Comparison of ENCODE assay signal across 1 cellular context in genomic region chr9:128689293-128689770, GRCh38.
A peak's percentile ranks its signal among the peaks of the same experiment; 100 is the strongest.
TF ChIP-seq lines count a peak whose summit lies in the region.

No MANE protein-coding gene starts in this region.

TF ChIP-seq in K562, 482 proteins besides CTCF, POLR2A, EP300 and RAD21 (continued from another document and continues in another):
- TF ChIP-seq THAP7 (CRISPR knock-in tag; IDR thresholded peaks at IDR 0.05) (0 out of 2 replicates have a peak, but pooled peaks have one; percentile 59), KDM4B (IDR thresholded peaks at IDR 0.05; ENCODE audit: borderline replicate concordance in 2 of 2, low read depth in 1 of 2) (0 out of 4 replicates have a peak, but pooled peaks of 1 of the 2 experiments have one; percentile 60), BCLAF1 (IDR thresholded peaks at IDR 0.05; ENCODE audit: borderline replicate concordance in 1 of 2, control insufficient read depth in 1 of 2, low read depth in 2 of 2, low read length in 1 of 2) (0 out of 4 replicates have a peak, but pooled peaks of 1 of the 2 experiments have one; percentile 13), ZBTB17 (CRISPR knock-in tag; IDR thresholded peaks at IDR 0.05) (peak; percentile 32), BCL6 (CRISPR knock-in tag; IDR thresholded peaks at IDR 0.05) (no peak), MAFF (IDR thresholded peaks at IDR 0.05; ENCODE audit: low read length) (no peak), SAP30 (IDR thresholded peaks at IDR 0.05; ENCODE audit: borderline replicate concordance, insufficient read depth, low read depth, low read length, poor library complexity, severe bottlenecking) (no peak), RUNX1 (IDR thresholded peaks at IDR 0.05; ENCODE audit: low read depth) (no peak), E2F5 (CRISPR knock-in tag; IDR thresholded peaks at IDR 0.05) (no peak), MGA (IDR thresholded peaks at IDR 0.05) (no peak), THRAP3 (IDR thresholded peaks at IDR 0.05; ENCODE audit: borderline replicate concordance) (no peak), ZBTB8A (IDR thresholded peaks at IDR 0.05; ENCODE audit: partially characterized antibody) (no peak), ZBTB33 (CRISPR knock-in tag; IDR thresholded peaks at IDR 0.05) (no peak), ZC3H8 (IDR thresholded peaks at IDR 0.05) (no peak), EZH2 (IDR thresholded peaks at IDR 0.05; ENCODE audit: borderline replicate concordance, low read depth, low read length) (no peak), BACH1 (tag; IDR thresholded peaks at IDR 0.05) (no peak), BRF2 (IDR thresholded peaks at IDR 0.05; ENCODE audit: borderline replicate concordance, insufficient read depth, insufficient read length) (no peak), ZBED1 (IDR thresholded peaks at IDR 0.05) (no peak), ZNF778 (CRISPR knock-in tag; IDR thresholded peaks at IDR 0.05) (no peak), NR2C2 (CRISPR knock-in tag; IDR thresholded peaks at IDR 0.05) (no peak), NR2C2 (tag; IDR thresholded peaks at IDR 0.05) (no peak)
- TF ChIP-seq, protein P1, sequence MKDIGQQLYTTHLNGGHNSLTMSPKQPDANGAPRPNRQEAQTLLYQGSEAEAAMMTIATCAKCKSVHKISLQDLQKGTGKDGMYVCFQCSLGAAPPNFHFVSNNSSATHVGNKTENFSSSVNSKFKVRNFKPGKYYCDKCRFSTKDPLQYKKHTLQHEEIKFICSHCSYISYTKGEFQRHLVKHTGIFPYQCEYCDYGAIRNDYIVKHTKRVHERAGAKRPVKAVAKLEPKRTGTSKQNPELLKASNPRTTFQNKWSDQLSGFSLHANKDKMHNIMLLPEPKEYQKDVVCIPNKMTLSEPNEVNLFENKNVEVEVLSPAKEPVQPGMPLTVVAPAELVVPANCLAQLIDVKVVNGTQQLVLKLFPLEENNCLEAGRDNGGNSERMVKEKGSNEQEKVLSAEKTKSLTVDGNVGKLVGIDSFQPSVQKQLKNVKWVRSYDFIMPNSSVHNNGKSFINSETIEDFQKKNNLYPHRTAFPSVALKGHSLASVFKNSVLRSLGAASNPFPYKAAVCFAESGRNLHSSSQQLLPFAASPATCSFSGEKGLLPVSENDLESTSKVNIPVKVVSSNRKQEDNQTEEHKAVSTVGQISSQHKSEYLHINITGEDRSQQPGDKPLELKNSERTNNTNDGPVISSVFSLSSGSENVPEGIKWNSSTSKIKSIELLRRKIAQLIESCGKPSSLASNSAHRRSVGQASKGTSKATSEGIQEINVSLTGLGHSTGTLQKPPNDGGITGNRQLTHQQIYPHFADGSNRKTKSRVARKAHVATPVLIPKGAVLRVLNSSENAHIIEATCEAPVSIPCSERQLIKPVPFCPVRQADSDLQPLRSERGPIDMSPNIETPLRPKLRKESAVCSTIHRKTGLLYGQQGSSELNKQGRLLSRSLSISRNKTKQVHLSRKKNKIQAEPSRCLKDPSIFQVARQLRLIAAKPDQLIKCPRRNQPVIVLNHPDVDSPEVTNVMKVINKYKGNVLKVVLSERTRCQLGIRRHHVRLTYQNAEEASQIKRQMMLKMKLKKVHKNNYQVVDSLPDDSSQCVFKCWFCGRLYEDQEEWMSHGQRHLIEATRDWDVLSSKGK (CRISPR knock-in tag; IDR thresholded peaks at IDR 0.05): no peak
- TF ChIP-seq, protein P2, sequence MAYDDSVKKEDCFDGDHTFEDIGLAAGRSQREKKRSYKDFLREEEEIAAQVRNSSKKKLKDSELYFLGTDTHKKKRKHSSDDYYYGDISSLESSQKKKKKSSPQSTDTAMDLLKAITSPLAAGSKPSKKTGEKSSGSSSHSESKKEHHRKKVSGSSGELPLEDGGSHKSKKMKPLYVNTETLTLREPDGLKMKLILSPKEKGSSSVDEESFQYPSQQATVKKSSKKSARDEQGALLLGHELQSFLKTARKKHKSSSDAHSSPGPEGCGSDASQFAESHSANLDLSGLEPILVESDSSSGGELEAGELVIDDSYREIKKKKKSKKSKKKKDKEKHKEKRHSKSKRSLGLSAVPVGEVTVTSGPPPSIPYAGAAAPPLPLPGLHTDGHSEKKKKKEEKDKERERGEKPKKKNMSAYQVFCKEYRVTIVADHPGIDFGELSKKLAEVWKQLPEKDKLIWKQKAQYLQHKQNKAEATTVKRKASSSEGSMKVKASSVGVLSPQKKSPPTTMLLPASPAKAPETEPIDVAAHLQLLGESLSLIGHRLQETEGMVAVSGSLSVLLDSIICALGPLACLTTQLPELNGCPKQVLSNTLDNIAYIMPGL (CRISPR knock-in tag; IDR thresholded peaks at IDR 0.05): 0 out of 2 replicates have a peak, but pooled peaks have one; percentile 1
- TF ChIP-seq, protein P3, sequence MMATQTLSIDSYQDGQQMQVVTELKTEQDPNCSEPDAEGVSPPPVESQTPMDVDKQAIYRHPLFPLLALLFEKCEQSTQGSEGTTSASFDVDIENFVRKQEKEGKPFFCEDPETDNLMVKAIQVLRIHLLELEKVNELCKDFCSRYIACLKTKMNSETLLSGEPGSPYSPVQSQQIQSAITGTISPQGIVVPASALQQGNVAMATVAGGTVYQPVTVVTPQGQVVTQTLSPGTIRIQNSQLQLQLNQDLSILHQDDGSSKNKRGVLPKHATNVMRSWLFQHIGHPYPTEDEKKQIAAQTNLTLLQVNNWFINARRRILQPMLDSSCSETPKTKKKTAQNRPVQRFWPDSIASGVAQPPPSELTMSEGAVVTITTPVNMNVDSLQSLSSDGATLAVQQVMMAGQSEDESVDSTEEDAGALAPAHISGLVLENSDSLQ (IDR thresholded peaks at IDR 0.05): no peak
